8 cellular contexts compared by ENCODE assay signal in genomic region chr12:98397323-98398105, GRCh38.
DNase-seq lines count a peak whose midpoint lies in the region; ATAC-seq, FAIRE-seq and TF ChIP-seq lines count a peak whose summit lies in the region.

No MANE protein-coding gene starts in this region.

- CTCF ChIA-PET in BJ (lab: Yijun Ruan, JAX), result interaction anchor here (0.6 to 3.1 kb wide), 18 partner anchors 8 to 1820 kb away, joined by 3 to 18 read pairs (median 3); no protein-coding TSS in a partner anchor

- POLR2A ChIA-PET in BJ (lab: Charles Lee), result no interaction called here

- H3K4me3 ChIP-seq in BJ (ENCODE audit: low read depth, low read length) (peak overlapping the region; percentile 34), liver (ENCODE audit: low read depth in 1 of 3, low read length in 3 of 3) (peak overlapping the region; percentile 44 to 58 (median 49))

- TF ChIP-seq CTCF in BJ (IDR thresholded peaks at IDR 0.05; ENCODE audit: insufficient read depth, low read depth, low read length) (peak; percentile 85), liver (IDR thresholded peaks at IDR 0.05; ENCODE audit: low read depth, low read length, missing input control) (peak; percentile 92)

- peak; percentile 92 to 96 for TF ChIP-seq RAD21 in liver (IDR thresholded peaks at IDR 0.05)

- no peak overlapping the region for H3K27ac ChIP-seq in liver (ENCODE audit: low read depth in 1 of 2, low read length in 2 of 2)

- H3K9me3 Mint-ChIP-seq in activated CD4-positive, alpha-beta T cell treated with anti-CD3 and anti-CD28 coated beads, Interleukin-2, amount 10 ng/mL, durations not matched to agents 24 days and 14 days, result no peaks in the 10 kb centered on the region
- no peaks in the 10 kb centered on the region for H3K9me3 Mint-ChIP-seq in dendritic cell treated with granulocyte-macrophage colony-stimulating factor and Interleukin-4, amounts not matched to agents 40 ng/mL and 50 ng/mL, for 4 days

- peak; percentile 94 for FAIRE-seq in GM19239 (lab: Jason Lieb, UNC)

- peak overlapping the region in 1 of 2 donors; percentile 78 for H3K9ac ChIP-seq in liver (ENCODE audit: low read depth in 1 of 2, low read length in 2 of 2)

- WGBS in liver, result 21% methylated on average over 33 of the region's 33 CpGs

- H3K27me3 ChIP-seq in BJ (ENCODE audit: control insufficient read depth, insufficient read depth, low read length) (no peaks in the 10 kb centered on the region; the same call in 1 of the 2 replicates), liver (ENCODE audit: control insufficient read depth in 4 of 4, insufficient read depth in 4 of 4, low read length in 3 of 4) (no peaks in the 10 kb centered on the region)

- intact Hi-C loops in activated CD4-positive, alpha-beta T cell treated with anti-CD3 and anti-CD28 coated beads, Interleukin-2, amount 10 ng/mL, durations not matched to agents 24 days and 14 days (cut with micrococcal nuclease), result loop anchor here (1.0 to 10.0 kb wide), 5 partner anchors 433 to 1820 kb away; partner anchors contain the start of gene NEDD1
- intact Hi-C loops in dendritic cell treated with granulocyte-macrophage colony-stimulating factor and Interleukin-4, amounts not matched to agents 40 ng/mL and 50 ng/mL, for 4 days (cut with micrococcal nuclease), result loop anchor here (1.0 to 10.0 kb wide), 4 partner anchors 170 to 1823 kb away; no protein-coding TSS in a partner anchor

- H3K27ac Mint-ChIP-seq in activated CD4-positive, alpha-beta T cell treated with anti-CD3 and anti-CD28 coated beads, Interleukin-2, amount 10 ng/mL, durations not matched to agents 24 days and 14 days, result peak overlapping the region; percentile 10
- no peak overlapping the region for H3K27ac Mint-ChIP-seq in dendritic cell treated with granulocyte-macrophage colony-stimulating factor and Interleukin-4, amounts not matched to agents 40 ng/mL and 50 ng/mL, for 4 days

- H3K36me3 ChIP-seq in BJ (ENCODE audit: control insufficient read depth, insufficient read depth, low read length) (no peaks in the 10 kb centered on the region), liver (ENCODE audit: control insufficient read depth in 4 of 4, insufficient read depth in 3 of 4, low read depth in 1 of 4, low read length in 3 of 4) (no peaks in the 10 kb centered on the region)

- no peaks in the 10 kb centered on the region for H3K36me3 Mint-ChIP-seq in activated CD4-positive, alpha-beta T cell treated with anti-CD3 and anti-CD28 coated beads, Interleukin-2, amount 10 ng/mL, durations not matched to agents 24 days and 14 days (ENCODE audit: low read depth)
- no peaks in the 10 kb centered on the region for H3K36me3 Mint-ChIP-seq in dendritic cell treated with granulocyte-macrophage colony-stimulating factor and Interleukin-4, amounts not matched to agents 40 ng/mL and 50 ng/mL, for 4 days (ENCODE audit: low read depth)

- peak overlapping the region; percentile 72 for H3K4me3 Mint-ChIP-seq in activated CD4-positive, alpha-beta T cell treated with anti-CD3 and anti-CD28 coated beads, Interleukin-2, amount 10 ng/mL, durations not matched to agents 24 days and 14 days
- peak overlapping the region; percentile 63 for H3K4me3 Mint-ChIP-seq in dendritic cell treated with granulocyte-macrophage colony-stimulating factor and Interleukin-4, amounts not matched to agents 40 ng/mL and 50 ng/mL, for 4 days

- peaks cover 36% of the 10 kb centered on the region for H3K4me1 Mint-ChIP-seq in activated CD4-positive, alpha-beta T cell treated with anti-CD3 and anti-CD28 coated beads, Interleukin-2, amount 10 ng/mL, durations not matched to agents 24 days and 14 days
- H3K4me1 Mint-ChIP-seq in dendritic cell treated with granulocyte-macrophage colony-stimulating factor and Interleukin-4, amounts not matched to agents 40 ng/mL and 50 ng/mL, for 4 days (ENCODE audit: low read depth), result peaks cover 32% of the 10 kb centered on the region

- no peaks in the 10 kb centered on the region for H3K9me3 ChIP-seq in liver (ENCODE audit: control insufficient read depth in 4 of 4, low read length in 3 of 4)

- no peak for DNase-seq in BJ (ENCODE audit: low read depth)
- DNase-seq in GM19239 (ENCODE audit: insufficient read length, low spot score), result peak; percentile 51
- DNase-seq in NCI-H446 (lab: John Stamatoyannopoulos, UW), result peak; percentile 70 to 87
- DNase-seq in activated CD4-positive, alpha-beta T cell treated with anti-CD3 and anti-CD28 coated beads, Interleukin-2, amount 10 ng/mL, durations not matched to agents 24 days and 14 days, result peak; percentile 95
- DNase-seq in stimulated activated CD4-positive, alpha-beta T cell treated with anti-CD3 and anti-CD28 coated beads, Interleukin-4, amount 100 ng/mL, for 24 hours, result peak; percentile 84

- peak; percentile 80 for ATAC-seq in HG03432 (IDR thresholded peaks at IDR 0.05; ENCODE audit: unreplicated experiment)

- H3K4me1 ChIP-seq in liver (ENCODE audit: control insufficient read depth in 4 of 4, insufficient read depth in 4 of 4, low read length in 3 of 4), result peaks cover 0 to 5% (median 2%) of the 10 kb centered on the region in 4 donors

- peaks cover 6% of the 10 kb centered on the region for H3K27me3 Mint-ChIP-seq in activated CD4-positive, alpha-beta T cell treated with anti-CD3 and anti-CD28 coated beads, Interleukin-2, amount 10 ng/mL, durations not matched to agents 24 days and 14 days
- H3K27me3 Mint-ChIP-seq in dendritic cell treated with granulocyte-macrophage colony-stimulating factor and Interleukin-4, amounts not matched to agents 40 ng/mL and 50 ng/mL, for 4 days, result no peaks in the 10 kb centered on the region

TF ChIP-seq in liver, 16 proteins besides CTCF, POLR2A, EP300 and RAD21:
- TF ChIP-seq NR2F2 (IDR thresholded peaks at IDR 0.05) (no peak), HNF4G (IDR thresholded peaks at IDR 0.05) (no peak), EGR1 (IDR thresholded peaks at IDR 0.05; ENCODE audit: low read depth in 2 of 2) (no peak), ZBTB33 (IDR thresholded peaks at IDR 0.05) (no peak), GABPA (IDR thresholded peaks at IDR 0.05 in 1 of 2, conservative IDR thresholded peaks at IDR 0.05 in 1 of 2) (no peak), SP1 (IDR thresholded peaks at IDR 0.05) (no peak), FOXA2 (IDR thresholded peaks at IDR 0.05) (no peak), JUND (IDR thresholded peaks at IDR 0.05) (no peak), HNF4A (conservative IDR thresholded peaks at IDR 0.05) (no peak)
- TF ChIP-seq, protein P1, sequence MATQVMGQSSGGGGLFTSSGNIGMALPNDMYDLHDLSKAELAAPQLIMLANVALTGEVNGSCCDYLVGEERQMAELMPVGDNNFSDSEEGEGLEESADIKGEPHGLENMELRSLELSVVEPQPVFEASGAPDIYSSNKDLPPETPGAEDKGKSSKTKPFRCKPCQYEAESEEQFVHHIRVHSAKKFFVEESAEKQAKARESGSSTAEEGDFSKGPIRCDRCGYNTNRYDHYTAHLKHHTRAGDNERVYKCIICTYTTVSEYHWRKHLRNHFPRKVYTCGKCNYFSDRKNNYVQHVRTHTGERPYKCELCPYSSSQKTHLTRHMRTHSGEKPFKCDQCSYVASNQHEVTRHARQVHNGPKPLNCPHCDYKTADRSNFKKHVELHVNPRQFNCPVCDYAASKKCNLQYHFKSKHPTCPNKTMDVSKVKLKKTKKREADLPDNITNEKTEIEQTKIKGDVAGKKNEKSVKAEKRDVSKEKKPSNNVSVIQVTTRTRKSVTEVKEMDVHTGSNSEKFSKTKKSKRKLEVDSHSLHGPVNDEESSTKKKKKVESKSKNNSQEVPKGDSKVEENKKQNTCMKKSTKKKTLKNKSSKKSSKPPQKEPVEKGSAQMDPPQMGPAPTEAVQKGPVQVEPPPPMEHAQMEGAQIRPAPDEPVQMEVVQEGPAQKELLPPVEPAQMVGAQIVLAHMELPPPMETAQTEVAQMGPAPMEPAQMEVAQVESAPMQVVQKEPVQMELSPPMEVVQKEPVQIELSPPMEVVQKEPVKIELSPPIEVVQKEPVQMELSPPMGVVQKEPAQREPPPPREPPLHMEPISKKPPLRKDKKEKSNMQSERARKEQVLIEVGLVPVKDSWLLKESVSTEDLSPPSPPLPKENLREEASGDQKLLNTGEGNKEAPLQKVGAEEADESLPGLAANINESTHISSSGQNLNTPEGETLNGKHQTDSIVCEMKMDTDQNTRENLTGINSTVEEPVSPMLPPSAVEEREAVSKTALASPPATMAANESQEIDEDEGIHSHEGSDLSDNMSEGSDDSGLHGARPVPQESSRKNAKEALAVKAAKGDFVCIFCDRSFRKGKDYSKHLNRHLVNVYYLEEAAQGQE (IDR thresholded peaks at IDR 0.05), result no peak
